In the genomic region with DNA sequence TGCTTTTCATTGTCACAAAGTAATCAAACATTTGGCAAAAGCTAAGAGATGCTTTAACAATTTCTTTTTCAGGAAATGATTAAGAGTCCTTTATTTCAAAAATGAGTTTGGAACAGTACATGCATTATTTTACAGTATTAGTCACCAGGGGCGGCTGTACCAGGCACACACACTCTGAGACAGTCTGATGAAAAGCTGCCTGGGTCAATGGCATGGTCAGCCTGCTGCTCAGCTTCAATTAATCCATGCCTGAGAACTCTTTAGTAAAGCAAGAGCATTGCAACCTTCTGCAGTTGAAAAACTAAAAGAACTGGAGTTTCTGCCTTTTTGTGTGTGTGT, we compare ENCODE assay signal across 1 cellular context.
TF ChIP-seq lines count a peak whose summit lies in the region.

No MANE protein-coding gene starts in this region.

TF ChIP-seq in WTC11, 78 proteins besides CTCF, POLR2A, EP300 and RAD21 (continued from another document):
- TF ChIP-seq, protein P1, sequence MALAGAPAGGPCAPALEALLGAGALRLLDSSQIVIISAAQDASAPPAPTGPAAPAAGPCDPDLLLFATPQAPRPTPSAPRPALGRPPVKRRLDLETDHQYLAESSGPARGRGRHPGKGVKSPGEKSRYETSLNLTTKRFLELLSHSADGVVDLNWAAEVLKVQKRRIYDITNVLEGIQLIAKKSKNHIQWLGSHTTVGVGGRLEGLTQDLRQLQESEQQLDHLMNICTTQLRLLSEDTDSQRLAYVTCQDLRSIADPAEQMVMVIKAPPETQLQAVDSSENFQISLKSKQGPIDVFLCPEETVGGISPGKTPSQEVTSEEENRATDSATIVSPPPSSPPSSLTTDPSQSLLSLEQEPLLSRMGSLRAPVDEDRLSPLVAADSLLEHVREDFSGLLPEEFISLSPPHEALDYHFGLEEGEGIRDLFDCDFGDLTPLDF (CRISPR knock-in tag; IDR thresholded peaks at IDR 0.05): no peak
- TF ChIP-seq JUN (CRISPR knock-in tag; IDR thresholded peaks at IDR 0.05) (no peak), HMGA2 (CRISPR knock-in tag; IDR thresholded peaks at IDR 0.05) (no peak), FOXJ3 (CRISPR knock-in tag; IDR thresholded peaks at IDR 0.05; ENCODE audit: borderline replicate concordance) (no peak)
- TF ChIP-seq, protein P2, sequence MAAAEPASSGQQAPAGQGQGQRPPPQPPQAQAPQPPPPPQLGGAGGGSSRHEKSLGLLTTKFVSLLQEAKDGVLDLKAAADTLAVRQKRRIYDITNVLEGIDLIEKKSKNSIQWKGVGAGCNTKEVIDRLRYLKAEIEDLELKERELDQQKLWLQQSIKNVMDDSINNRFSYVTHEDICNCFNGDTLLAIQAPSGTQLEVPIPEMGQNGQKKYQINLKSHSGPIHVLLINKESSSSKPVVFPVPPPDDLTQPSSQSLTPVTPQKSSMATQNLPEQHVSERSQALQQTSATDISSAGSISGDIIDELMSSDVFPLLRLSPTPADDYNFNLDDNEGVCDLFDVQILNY (CRISPR knock-in tag; IDR thresholded peaks at IDR 0.05): no peak
